In the genomic region with DNA sequence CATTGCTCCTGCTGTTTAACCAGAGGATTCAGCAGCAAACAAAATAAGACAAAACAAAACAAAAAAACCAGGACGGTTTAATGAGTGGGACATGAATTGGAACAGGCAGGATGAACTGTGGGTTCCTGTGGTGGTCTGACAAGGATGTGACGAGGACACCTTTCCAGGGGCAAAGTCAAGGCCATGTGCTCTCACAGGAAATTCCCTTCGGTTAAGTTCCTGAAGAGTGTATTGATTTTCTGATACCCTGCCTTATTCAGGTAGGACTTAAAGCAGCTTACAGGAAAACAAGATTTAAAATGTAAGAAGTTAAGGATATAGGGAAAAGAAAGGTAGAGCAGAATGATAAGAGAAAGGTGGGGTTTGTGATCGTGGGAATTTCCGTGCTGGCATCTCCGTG, we compare ENCODE assay signal across 33 cellular contexts. TPM values are rescaled to one million over a fixed set of nuclear protein-coding genes. Genes with fewer than 3 reads are reported as not detected.
"Had no signal": no experiment of that assay in that cellular context is flagged by ENCODE, and none has a peak within 500 bp of the region (broad histone marks: within the 10 kb centered on the region; RNA-seq: fewer than 3 reads in every experiment).

No MANE protein-coding gene starts in this region.

- H3K27me3 ChIP-seq: gastrocnemius medialis, left lung, neural progenitor cell, right atrium auricular region, sigmoid colon, testis, tibial artery, upper lobe of left lung had no signal

- H3K4me3 ChIP-seq: coronary artery, gastrocnemius medialis, left lung, mucosa of descending colon, neural progenitor cell, prostate gland, right atrium auricular region, sigmoid colon, testis, tibial artery, upper lobe of left lung had no signal

- H2AFZ ChIP-seq: neural progenitor cell had no signal

- DNase-seq: effector memory CD8-positive, alpha-beta T cell; foreskin fibroblast; gastrocnemius medialis; kidney; left cardiac atrium; left lung; mesenchymal stem cell; mucosa of descending colon; naive thymus-derived CD4-positive, alpha-beta T cell; sigmoid colon; stimulated activated CD4-positive, alpha-beta T cell treated with anti-CD3 and anti-CD28 coated beads, Interleukin-2, amount 100 ng/mL, for 24 hours; stimulated activated CD4-positive, alpha-beta T cell treated with anti-CD3 and anti-CD28 coated beads, Interleukin-4, amount 100 ng/mL, for 24 hours; stimulated activated naive CD8-positive, alpha-beta T cell treated with anti-CD3 and anti-CD28 coated beads, Interleukin-15, Interleukin-2, amounts not matched to agents 100 U/mL and 50 U/mL, for 24 hours; substantia nigra; testis; tibial artery; upper lobe of left lung had no signal

- ATAC-seq: effector memory CD8-positive, alpha-beta T cell; gastrocnemius medialis; left cardiac atrium; left lung; mucosa of descending colon; naive thymus-derived CD4-positive, alpha-beta T cell; stimulated activated effector memory CD8-positive, alpha-beta T cell treated with anti-CD3 and anti-CD28 coated beads, Interleukin-12 subunit alpha, Interleukin-12 subunit beta, amount 100 ng/mL, for 72 hours; stimulated activated naive CD8-positive, alpha-beta T cell treated with anti-CD3 and anti-CD28 coated beads, Interleukin-15, Interleukin-2, amounts not matched to agents 100 U/mL and 50 U/mL, for 24 hours had no signal

- H3K4me2 ChIP-seq: neural progenitor cell had no signal

- H3K9ac ChIP-seq: neural progenitor cell had no signal

- H3K4me1 ChIP-seq: gastrocnemius medialis, left lung, neural progenitor cell, prostate gland, right atrium auricular region, testis, tibial artery, upper lobe of left lung had no signal

- H3K9me3 ChIP-seq: gastrocnemius medialis, left lung, mucosa of descending colon, prostate gland, right atrium auricular region, sigmoid colon, testis, tibial artery, upper lobe of left lung had no signal

- H3K9me3 Mint-ChIP-seq: effector memory CD8-positive, alpha-beta T cell; mesothelial cell of epicardium; naive thymus-derived CD4-positive, alpha-beta T cell; nephron; neural progenitor cell; stimulated activated effector memory CD8-positive, alpha-beta T cell treated with anti-CD3 and anti-CD28 coated beads, Interleukin-12 subunit alpha, Interleukin-12 subunit beta, amount 100 ng/mL, for 72 hours had no signal

- H3K4me1 Mint-ChIP-seq: naive thymus-derived CD4-positive, alpha-beta T cell; neural progenitor cell; stimulated activated effector memory CD8-positive, alpha-beta T cell treated with anti-CD3 and anti-CD28 coated beads, Interleukin-12 subunit alpha, Interleukin-12 subunit beta, amount 100 ng/mL, for 72 hours had no signal

- H3K27ac ChIP-seq: coronary artery, gastrocnemius medialis, left lung, neural progenitor cell, prostate gland, right atrium auricular region, sigmoid colon, testis, tibial artery, upper lobe of left lung had no signal

- H3K27ac Mint-ChIP-seq: effector memory CD8-positive, alpha-beta T cell; mesothelial cell of epicardium; naive thymus-derived CD4-positive, alpha-beta T cell; nephron; neural progenitor cell; stimulated activated effector memory CD8-positive, alpha-beta T cell treated with anti-CD3 and anti-CD28 coated beads, Interleukin-12 subunit alpha, Interleukin-12 subunit beta, amount 100 ng/mL, for 72 hours had no signal

- H3K4me3 Mint-ChIP-seq: effector memory CD8-positive, alpha-beta T cell; mesothelial cell of epicardium; naive thymus-derived CD4-positive, alpha-beta T cell; nephron; neural progenitor cell; stimulated activated effector memory CD8-positive, alpha-beta T cell treated with anti-CD3 and anti-CD28 coated beads, Interleukin-12 subunit alpha, Interleukin-12 subunit beta, amount 100 ng/mL, for 72 hours had no signal

- H3K36me3 Mint-ChIP-seq: mesothelial cell of epicardium; neural progenitor cell; stimulated activated effector memory CD8-positive, alpha-beta T cell treated with anti-CD3 and anti-CD28 coated beads, Interleukin-12 subunit alpha, Interleukin-12 subunit beta, amount 100 ng/mL, for 72 hours had no signal

- FAIRE-seq: endometrium, kidney, urothelium cell line had no signal

- H3K36me3 ChIP-seq: gastrocnemius medialis, left lung, neural progenitor cell, prostate gland, right atrium auricular region, sigmoid colon, tibial artery, upper lobe of left lung had no signal

RNA-seq across cellular contexts. Expression of a gene that starts 8.5 kb away (rescaled TPM):
- total RNA-seq: dermis microvascular lymphatic vessel endothelial cell; gastrocnemius medialis; glomerular endothelial cell; kidney; left cardiac atrium; left lung; lower leg skin; lung microvascular endothelial cell; mesothelial cell of epicardium; mucosa of descending colon; naive thymus-derived CD4-positive, alpha-beta T cell; osteoblast; prostate gland; right atrium auricular region; sigmoid colon; skeletal muscle tissue; testis; upper lobe of left lung had no signal
- polyA plus RNA-seq: esophagus; naive thymus-derived CD4-positive, alpha-beta T cell had no signal
